In genomic region chr1:33429846-33430750, GRCh38 we compare ENCODE assay signal across 8 cellular contexts. TPM values are rescaled to one million over a fixed set of nuclear protein-coding genes. Genes with fewer than 3 reads are reported as not detected.
DNase-seq lines count a peak whose midpoint lies in the region; ATAC-seq and TF ChIP-seq lines count a peak whose summit lies in the region.

No MANE protein-coding gene starts in this region.

- TF ChIP-seq EP300 in esophagus muscularis mucosa (IDR thresholded peaks at IDR 0.05) = peak; percentile 43

- CTCF ChIA-PET in T-cell (lab: Charles Lee) = interaction anchor here in 1 of 2 donors (1.0 kb wide), 1 partner anchor 303 kb away, joined by 3 read pairs; no protein-coding TSS in a partner anchor

- H3K4me1 Mint-ChIP-seq in CD4-positive, CD25-positive, alpha-beta regulatory T cell = peaks cover 2 to 4% (median 3%) of the 10 kb centered on the region in 4 donors
- H3K4me1 Mint-ChIP-seq in T-cell = peaks cover 0 to 6% (median 4%) of the 10 kb centered on the region in 3 donors
- H3K4me1 Mint-ChIP-seq in nephron progenitor cell = peaks cover 29% of the 10 kb centered on the region

- H3K4me1 ChIP-seq in CD4-positive, CD25-positive, alpha-beta regulatory T cell (ENCODE audit: control insufficient read depth, insufficient read depth, low read length, poor library complexity, severe bottlenecking) = peaks cover 8% of the 10 kb centered on the region
- H3K4me1 ChIP-seq in esophagus muscularis mucosa = peaks cover 22 to 51% (median 45%) of the 10 kb centered on the region in 4 donors

- intact Hi-C loops in esophagus muscularis mucosa (cut with DNase I) = loop anchor here (5.0 to 10.0 kb wide), 4 partner anchors 38 to 128 kb away; partner anchors contain the start of gene ZSCAN20

- 30% methylated on average over 21 of the region's 66 CpGs for WGBS in esophagus muscularis mucosa

- H3K36me3 Mint-ChIP-seq in CD4-positive, CD25-positive, alpha-beta regulatory T cell = no peaks in the 10 kb centered on the region
- H3K36me3 Mint-ChIP-seq in T-cell = no peaks in the 10 kb centered on the region
- H3K36me3 Mint-ChIP-seq in nephron progenitor cell (ENCODE audit: low read depth) = peaks cover 17% of the 10 kb centered on the region

- H3K27ac ChIP-seq in CD4-positive, CD25-positive, alpha-beta regulatory T cell (ENCODE audit: insufficient read depth, low read length, poor library complexity, severe bottlenecking) = no peak overlapping the region
- H3K27ac ChIP-seq in esophagus muscularis mucosa (replicated peaks in 1 of 4) = peak overlapping the region; percentile 74 to 87 (median 82)

- no peak for TF ChIP-seq CTCF in esophagus muscularis mucosa (IDR thresholded peaks at IDR 0.05)
- no peak for TF ChIP-seq CTCF in nephron progenitor cell (IDR thresholded peaks at IDR 0.05)

- peaks cover 0 to 3% (median 0%) of the 10 kb centered on the region in 7 donors for H3K9me3 Mint-ChIP-seq in CD4-positive, CD25-positive, alpha-beta regulatory T cell
- H3K9me3 Mint-ChIP-seq in T-cell (no peaks in the 10 kb centered on the region), nephron progenitor cell (peaks cover 8% of the 10 kb centered on the region)

- H3K27me3 ChIP-seq in CD4-positive, CD25-positive, alpha-beta regulatory T cell (ENCODE audit: control insufficient read depth, insufficient read depth, low read length) = peaks cover 38% of the 10 kb centered on the region
- H3K27me3 ChIP-seq in esophagus muscularis mucosa = no peaks in the 10 kb centered on the region

- no peaks in the 10 kb centered on the region for H3K36me3 ChIP-seq in CD4-positive, CD25-positive, alpha-beta regulatory T cell (ENCODE audit: control insufficient read depth, insufficient read depth, low read length)
- no peaks in the 10 kb centered on the region for H3K36me3 ChIP-seq in esophagus muscularis mucosa

- TF ChIP-seq POLR2A in esophagus muscularis mucosa (IDR thresholded peaks at IDR 0.05; ENCODE audit: low read depth) = no peak

- no peak for ATAC-seq in CD4-positive, CD25-positive, alpha-beta regulatory T cell (ENCODE audit: low read depth in 2 of 2)
- peak; percentile 9 for ATAC-seq in GM21390 (IDR thresholded peaks at IDR 0.05; ENCODE audit: unreplicated experiment)
- ATAC-seq in T-cell (replicated peaks in 1 of 4) = peak; percentile 13 to 22 (median 19)
- ATAC-seq in HG02642 (IDR thresholded peaks at IDR 0.05; ENCODE audit: poor library complexity, unreplicated experiment) = no peak

- H3K27ac Mint-ChIP-seq in CD4-positive, CD25-positive, alpha-beta regulatory T cell = no peak overlapping the region
- H3K27ac Mint-ChIP-seq in T-cell (no peak overlapping the region), nephron progenitor cell (peak overlapping the region; percentile 62)

- H3K4me3 ChIP-seq in CD4-positive, CD25-positive, alpha-beta regulatory T cell (ENCODE audit: low read depth, low read length) = peak overlapping the region; percentile 29
- peak overlapping the region; percentile 65 to 91 (median 83) for H3K4me3 ChIP-seq in esophagus muscularis mucosa

- H3K27me3 Mint-ChIP-seq in CD4-positive, CD25-positive, alpha-beta regulatory T cell = peaks cover 27% of the 10 kb centered on the region
- H3K27me3 Mint-ChIP-seq in T-cell (peaks cover 13% of the 10 kb centered on the region in 2 donors), nephron progenitor cell (ENCODE audit: low read depth, poor library complexity) (no peaks in the 10 kb centered on the region)

- H3K4me3 Mint-ChIP-seq in CD4-positive, CD25-positive, alpha-beta regulatory T cell = no peak overlapping the region
- H3K4me3 Mint-ChIP-seq in T-cell (no peak overlapping the region), nephron progenitor cell (no peak overlapping the region)

- DNase-seq in CD4-positive, CD25-positive, alpha-beta regulatory T cell = peak in 2 of 3 donors; percentile 3 to 9
- DNase-seq in T-cell (peak in 9 of 34 experiments; percentile 1 to 31 (median 4)), esophagus muscularis mucosa (ENCODE audit: extremely low spot score) (no peak), nephron progenitor cell (no peak), NK-92 (lab: John Stamatoyannopoulos, UW; ENCODE audit: unreplicated experiment) (no peak), NCI-H226 (no peak)

- no peaks in the 10 kb centered on the region for H3K9me3 ChIP-seq in CD4-positive, CD25-positive, alpha-beta regulatory T cell (ENCODE audit: control insufficient read depth in 2 of 2, low read length in 2 of 2)
- H3K9me3 ChIP-seq in esophagus muscularis mucosa = no peaks in the 10 kb centered on the region

- POLR2A ChIA-PET in T-cell (lab: Charles Lee) = interaction anchor here in 1 of 2 donors (0.6 kb wide), 1 partner anchor 9 kb away, joined by 10 read pairs; no protein-coding TSS in a partner anchor

RNA-seq across cellular contexts. Expression of gene PHC2, which starts 0.8 kb away (rescaled TPM):
- total RNA-seq in CD4-positive, CD25-positive, alpha-beta regulatory T cell = 34.8 TPM
- 10 to 100 TPM in 3 of 4 donors, 1 to 10 TPM in 1; 9.7 to 28.2 (median 16.7) TPM for polyA plus RNA-seq in CD4-positive, CD25-positive, alpha-beta regulatory T cell
- total RNA-seq in T-cell = 10 to 100 TPM; 29.7 to 39.3 (median 37.9) TPM
- total RNA-seq in esophagus muscularis mucosa = 100 to 1,000 TPM; 104 to 274 (median 201) TPM

RNA-seq across cellular contexts. Expression of gene ZSCAN20, which starts 42.3 kb away (rescaled TPM):
- total RNA-seq in CD4-positive, CD25-positive, alpha-beta regulatory T cell = 0.94 TPM
- under 1 TPM in 2 of 4 donors, not detected in 2; 0.17 to 0.35 TPM for polyA plus RNA-seq in CD4-positive, CD25-positive, alpha-beta regulatory T cell
- total RNA-seq in T-cell = 1 to 10 TPM; 1.2 to 3.1 (median 2.7) TPM
- 1 to 10 TPM; 6.6 to 8.2 (median 7.7) TPM for total RNA-seq in esophagus muscularis mucosa

Comparison
In these comparisons a context has a peak if more than half of its experiments do, and no peak if none do; other contexts are left out.
1. ATAC-seq: peak in GM21390 (single experiment) and T-cell (4 of 4); none in CD4-positive, CD25-positive, alpha-beta regulatory T cell (0 of 2) and HG02642 (single experiment).
2. DNase-seq: peak in CD4-positive, CD25-positive, alpha-beta regulatory T cell (2 of 3); none in esophagus muscularis mucosa (single experiment), nephron progenitor cell (single experiment), NK-92 (single experiment) and NCI-H226 (single experiment).